ENCODE assay signal across 1 cellular context in the genomic region with DNA sequence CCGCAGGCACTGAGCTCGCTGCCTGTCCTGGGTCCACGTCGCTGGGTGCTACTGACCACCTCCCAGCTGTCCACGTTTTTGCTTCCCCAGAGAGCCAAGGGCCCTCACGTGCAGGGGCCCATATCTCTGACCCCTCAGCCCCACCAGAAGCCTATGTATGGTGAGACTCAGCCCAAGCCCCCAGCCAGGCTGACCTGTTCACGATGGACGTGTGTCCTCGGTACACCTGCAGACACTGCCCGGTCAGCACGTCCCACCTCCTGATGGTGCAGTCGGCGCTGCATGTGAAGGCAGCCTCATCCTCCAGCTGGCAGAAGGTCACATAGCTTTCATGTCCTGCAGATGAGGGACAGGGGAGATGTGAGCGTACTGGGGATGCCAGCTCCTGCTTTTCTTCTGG.
TF ChIP-seq lines count a peak whose summit lies in the region.

No MANE protein-coding gene starts in this region.

TF ChIP-seq in HepG2, 621 proteins besides CTCF, POLR2A, EP300 and RAD21:
- TF ChIP-seq ZNF614 (CRISPR knock-in tag; IDR thresholded peaks at IDR 0.05; ENCODE audit: borderline replicate concordance), result no peak
- no peak for TF ChIP-seq RNF2 (conservative IDR thresholded peaks at IDR 0.05; ENCODE audit: low read depth)
- no peak for TF ChIP-seq PRPF4 (IDR thresholded peaks at IDR 0.05; ENCODE audit: low read depth, low read length, poor library complexity, severe bottlenecking)
- no peak for TF ChIP-seq ZNF678 (CRISPR knock-in tag; IDR thresholded peaks at IDR 0.05)
- TF ChIP-seq DPF2 (CRISPR knock-in tag; IDR thresholded peaks at IDR 0.05; ENCODE audit: borderline replicate concordance, low read depth), result no peak
- TF ChIP-seq, protein P1, sequence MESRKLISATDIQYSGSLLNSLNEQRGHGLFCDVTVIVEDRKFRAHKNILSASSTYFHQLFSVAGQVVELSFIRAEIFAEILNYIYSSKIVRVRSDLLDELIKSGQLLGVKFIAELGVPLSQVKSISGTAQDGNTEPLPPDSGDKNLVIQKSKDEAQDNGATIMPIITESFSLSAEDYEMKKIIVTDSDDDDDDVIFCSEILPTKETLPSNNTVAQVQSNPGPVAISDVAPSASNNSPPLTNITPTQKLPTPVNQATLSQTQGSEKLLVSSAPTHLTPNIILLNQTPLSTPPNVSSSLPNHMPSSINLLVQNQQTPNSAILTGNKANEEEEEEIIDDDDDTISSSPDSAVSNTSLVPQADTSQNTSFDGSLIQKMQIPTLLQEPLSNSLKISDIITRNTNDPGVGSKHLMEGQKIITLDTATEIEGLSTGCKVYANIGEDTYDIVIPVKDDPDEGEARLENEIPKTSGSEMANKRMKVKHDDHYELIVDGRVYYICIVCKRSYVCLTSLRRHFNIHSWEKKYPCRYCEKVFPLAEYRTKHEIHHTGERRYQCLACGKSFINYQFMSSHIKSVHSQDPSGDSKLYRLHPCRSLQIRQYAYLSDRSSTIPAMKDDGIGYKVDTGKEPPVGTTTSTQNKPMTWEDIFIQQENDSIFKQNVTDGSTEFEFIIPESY (CRISPR knock-in tag; IDR thresholded peaks at IDR 0.05), result no peak
